14 cellular contexts compared by ENCODE assay signal in the genomic region with DNA sequence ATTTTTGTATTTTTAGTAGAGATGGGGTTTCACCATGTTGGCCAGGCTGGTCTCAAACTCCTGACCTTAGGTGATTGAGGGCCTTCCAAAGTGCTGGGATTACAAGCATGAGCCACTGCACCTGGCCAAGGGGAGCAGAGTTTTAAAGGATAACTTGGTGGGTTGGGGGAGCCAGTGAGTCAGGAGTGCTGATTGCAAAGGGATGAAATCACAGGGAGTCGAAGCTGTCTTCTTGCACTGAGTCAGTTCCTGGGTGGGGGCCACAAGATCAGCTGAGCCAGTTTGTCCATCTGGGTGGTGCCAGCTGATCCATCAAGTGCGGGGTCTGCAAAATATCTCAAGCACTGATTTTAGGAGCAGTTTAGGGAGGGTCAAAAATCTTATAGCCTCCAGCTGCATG. TPM values are rescaled to one million over a fixed set of nuclear protein-coding genes. Genes with fewer than 3 reads are reported as not detected.
"Had no signal": no experiment of that assay in that cellular context is flagged by ENCODE, and none has a peak within 500 bp of the region (broad histone marks: within the 10 kb centered on the region; RNA-seq: fewer than 3 reads in every experiment).

No MANE protein-coding gene starts in this region.

RNA-seq across cellular contexts. Expression of a gene that starts 15.7 kb away (rescaled TPM):
- total RNA-seq: dermis blood vessel endothelial cell; naive thymus-derived CD8-positive, alpha-beta T cell; osteocyte; right cardiac atrium; thyroid gland had no signal

RNA-seq across cellular contexts. Expression of a gene that starts 34.8 kb away (rescaled TPM):
- total RNA-seq: activated CD8-positive, alpha-beta memory T cell treated with anti-CD3 and anti-CD28 coated beads for 36 hours; activated T-cell treated with anti-CD3 and anti-CD28 coated beads, Interleukin-2, amount 50 U/mL, for 4 hours; activated T-helper 2 cell treated with anti-CD3 and anti-CD28 coated beads, Interferon-gamma antibody, Interleukin-2, Interleukin-4, amounts not matched to agents 10 μg/mL and 5 μg/mL and 100 μg/mL, durations not matched to agents 14 hours and 24 hours and 36 hours; dermis blood vessel endothelial cell; esophagus squamous epithelium; heart left ventricle; lung; mesothelial cell of epicardium; naive thymus-derived CD8-positive, alpha-beta T cell; osteocyte; right cardiac atrium; T-helper 17 cell; thyroid gland; ureter had no signal
- polyA plus RNA-seq: heart left ventricle; lung; naive thymus-derived CD8-positive, alpha-beta T cell; right cardiac atrium had no signal

RNA-seq across cellular contexts. Expression of a gene that starts 35.7 kb away (rescaled TPM):
- total RNA-seq: dermis blood vessel endothelial cell; naive thymus-derived CD8-positive, alpha-beta T cell; osteocyte; T-helper 17 cell had no signal
- polyA plus RNA-seq: naive thymus-derived CD8-positive, alpha-beta T cell had no signal
